In the genomic region with DNA sequence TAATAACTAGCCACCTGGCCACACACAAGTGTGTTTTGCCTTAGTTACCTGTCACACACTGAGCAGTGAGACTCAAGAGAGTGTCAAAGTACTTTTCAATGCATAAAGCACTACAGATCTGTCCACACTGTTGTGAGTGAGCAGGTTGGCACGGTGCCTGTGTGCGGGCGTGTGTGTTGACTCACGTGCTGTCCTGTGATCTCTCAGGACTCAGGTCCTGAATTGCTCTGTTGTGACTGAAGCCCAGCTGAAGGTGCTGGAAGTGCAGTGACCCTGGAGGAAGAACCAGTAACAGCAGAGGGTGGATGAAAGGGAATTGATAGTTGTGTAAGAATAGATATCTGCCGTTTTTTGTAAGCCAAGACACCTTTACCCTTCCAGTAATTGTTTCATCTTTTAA, we compare ENCODE assay signal across 8 cellular contexts. TPM values are rescaled to one million over a fixed set of nuclear protein-coding genes. Genes with fewer than 3 reads are reported as not detected.
DNase-seq lines count a peak whose midpoint lies in the region; ATAC-seq, FAIRE-seq and TF ChIP-seq lines count a peak whose summit lies in the region.

No MANE protein-coding gene starts in this region.

- ATAC-seq in GM21528 (IDR thresholded peaks at IDR 0.05; ENCODE audit: low FRiP score, unreplicated experiment): no peak
- ATAC-seq in GM19395 (IDR thresholded peaks at IDR 0.05; ENCODE audit: unreplicated experiment): no peak
- ATAC-seq in GM19455 (IDR thresholded peaks at IDR 0.05; ENCODE audit: unreplicated experiment): no peak

- TF ChIP-seq POLR2A in GM12892 (IDR thresholded peaks at IDR 0.05; ENCODE audit: low read depth, low read length): no peak

- TF ChIP-seq CTCF in GM10266 (IDR thresholded peaks at IDR 0.05; ENCODE audit: control insufficient read depth, insufficient read depth, low read depth, missing control alignments): no peak

- DNase-seq in GM12892 (ENCODE audit: insufficient read length) (no peak), NCI-H510A (lab: John Stamatoyannopoulos, UW) (peak; percentile 25), dermis microvascular lymphatic vessel endothelial cell (ENCODE audit: low read depth in 2 of 2) (peak; percentile 52 to 80), renal cortical epithelial cell (ENCODE audit: low read depth) (peak; percentile 85), GM10266 (ENCODE audit: extremely low spot score) (no peak)

- peak; percentile 46 for FAIRE-seq in GM12892 (lab: Jason Lieb, UNC)

RNA-seq across cellular contexts. Expression of gene SLC16A10, which starts 18.3 kb away (rescaled TPM):
- polyA plus RNA-seq in GM12892 (2012; ENCODE audit: missing spikeins): 3.4 TPM
- total RNA-seq in dermis microvascular lymphatic vessel endothelial cell: under 0.01 TPM in 1 of 2 replicates, not detected in the other
- 1.1 and 2.3 TPM in 2 replicates for total RNA-seq in renal cortical epithelial cell

Comparison
In these comparisons a context has a peak if more than half of its experiments do, and no peak if none do; other contexts are left out.
1. DNase-seq: peak in NCI-H510A (single experiment), dermis microvascular lymphatic vessel endothelial cell (2 of 2) and renal cortical epithelial cell (single experiment); none in GM12892 (single experiment) and GM10266 (single experiment).